14 cellular contexts compared by ENCODE assay signal in the genomic region with DNA sequence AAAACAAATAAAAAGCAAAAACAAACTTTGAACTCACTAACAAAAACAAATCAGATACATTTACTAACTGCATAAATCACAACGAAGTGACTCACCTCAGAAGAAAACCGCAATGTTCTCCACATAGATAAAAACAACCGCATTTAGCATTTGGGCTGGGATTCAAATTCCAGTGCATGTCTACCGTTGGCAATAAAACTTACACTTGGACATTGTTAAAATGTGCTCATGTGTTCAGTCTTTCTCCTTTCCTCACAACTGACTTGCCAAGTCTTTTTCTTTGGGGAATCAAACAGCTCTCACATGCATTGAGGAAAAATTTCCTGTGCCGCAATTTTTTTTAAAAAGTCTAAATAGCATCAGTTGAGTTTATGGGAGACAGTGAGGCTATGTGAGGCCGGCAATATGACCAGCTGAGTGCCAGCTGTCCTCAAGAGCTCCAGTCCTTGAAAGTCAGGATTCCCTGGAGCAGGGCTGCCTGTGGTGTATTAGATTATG.
DNase-seq lines count a peak whose midpoint lies in the region; ATAC-seq, FAIRE-seq and TF ChIP-seq lines count a peak whose summit lies in the region.
"Had no signal": no experiment of that assay in that cellular context is flagged by ENCODE, and none has a peak within 500 bp of the region (broad histone marks: within the 10 kb centered on the region; RNA-seq: fewer than 3 reads in every experiment).

No MANE protein-coding gene starts in this region.

- H3K4me1 ChIP-seq in breast epithelium (peaks cover 0 to 4% of the 10 kb centered on the region in 2 donors), K562 (replicated peaks in 1 of 2; ENCODE audit: control insufficient read depth in 2 of 2, insufficient read depth in 2 of 2, low read length in 2 of 2) (no peaks in the 10 kb centered on the region)

- TF ChIP-seq EP300 in K562 (IDR thresholded peaks at IDR 0.05; ENCODE audit: low read length) = no peak

- H3K4me3 ChIP-seq in breast epithelium = no peak overlapping the region
- no peak overlapping the region for H3K4me3 ChIP-seq in K562
- no peak overlapping the region for H3K4me3 ChIP-seq in kidney epithelial cell (ENCODE audit: low read depth, low read length)

- POLR2A ChIA-PET in MCF 10A (lab: Yijun Ruan, JAX) (interaction anchor here (0.5 to 1.7 kb wide), 5 partner anchors 17 to 306 kb away, joined by 3 to 5 read pairs (median 4); a partner anchor contains a TSS), K562 (lab: Yijun Ruan, JAX) (interaction anchor here (0.6 to 1.3 kb wide), 2 partner anchors 9 to 166 kb away, joined by 3 to 4 read pairs; no protein-coding TSS in a partner anchor)

- TF ChIP-seq CTCF in MCF 10A (IDR thresholded peaks at IDR 0.05; ENCODE audit: unreplicated experiment) (no peak), breast epithelium (IDR thresholded peaks at IDR 0.05) (no peak), K562 (IDR thresholded peaks at IDR 0.05 in 2 of 3, conservative IDR thresholded peaks at IDR 0.05 in 1 of 3; ENCODE audit: insufficient read depth in 2 of 3, low read depth in 1 of 3, low read length in 3 of 3) (no peak), kidney epithelial cell (IDR thresholded peaks at IDR 0.05; ENCODE audit: insufficient read depth, low read length, poor library complexity, severe bottlenecking) (no peak)

- H4K20me1 ChIP-seq in K562 (replicated peaks; ENCODE audit: control insufficient read depth, insufficient read depth, low read length) = no peaks in the 10 kb centered on the region

- in situ Hi-C loops in K562 (cut with MboI) = no loop called here

- H3K27ac ChIP-seq in breast epithelium (peak overlapping the region in 1 of 2 donors; percentile 13), K562 (ENCODE audit: extremely low read depth, low read depth, low read length) (no peak overlapping the region)

- ATAC-seq in K562 = no peak
- no peak for ATAC-seq in HG03460 (IDR thresholded peaks at IDR 0.05; ENCODE audit: unreplicated experiment)
- ATAC-seq: activated CD8-positive, alpha-beta memory T cell treated with anti-CD3 and anti-CD28 coated beads, Interleukin-2, amount 10 ng/mL, durations not matched to agents 7 days and 5 days had no signal

- peak overlapping the region; percentile 78 for H3K27ac Mint-ChIP-seq in MCF 10A (ENCODE audit: low read depth, unreplicated experiment)
- H3K27ac Mint-ChIP-seq: activated CD8-positive, alpha-beta memory T cell treated with anti-CD3 and anti-CD28 coated beads, Interleukin-2, amount 10 ng/mL, durations not matched to agents 7 days and 5 days; IgD-negative memory B cell; naive B cell had no signal

- no peaks in the 10 kb centered on the region for H3K36me3 Mint-ChIP-seq in MCF 10A (ENCODE audit: insufficient read depth, unreplicated experiment)
- H3K36me3 Mint-ChIP-seq: activated CD8-positive, alpha-beta memory T cell treated with anti-CD3 and anti-CD28 coated beads, Interleukin-2, amount 10 ng/mL, durations not matched to agents 7 days and 5 days; IgD-negative memory B cell; naive B cell had no signal

- H3K79me2 ChIP-seq in K562 (ENCODE audit: control insufficient read depth, insufficient read depth, low read length) = no peaks in the 10 kb centered on the region

- no peak for FAIRE-seq in K562 (lab: Jason Lieb, UNC)
- peak; percentile 69 for FAIRE-seq in urothelium cell line (lab: Jason Lieb, UNC)

- no peaks in the 10 kb centered on the region for H3K36me3 ChIP-seq in breast epithelium
- no peaks in the 10 kb centered on the region for H3K36me3 ChIP-seq in K562 (ENCODE audit: control insufficient read depth, insufficient read depth, low read length)
- no peaks in the 10 kb centered on the region for H3K36me3 ChIP-seq in kidney epithelial cell (ENCODE audit: control insufficient read depth, insufficient read depth, low read length)

- intact Hi-C loops in MCF 10A (cut with micrococcal nuclease) = no loop called here
- intact Hi-C loops in breast epithelium (cut with DNase I; ENCODE audit: low total_unique reads) = no loop called here
- intact Hi-C loops in K562 (cut with micrococcal nuclease) = no loop called here

- H3K4me3 Mint-ChIP-seq in MCF 10A (ENCODE audit: unreplicated experiment) = peak overlapping the region; percentile 21
- H3K4me3 Mint-ChIP-seq: activated CD8-positive, alpha-beta memory T cell treated with anti-CD3 and anti-CD28 coated beads, Interleukin-2, amount 10 ng/mL, durations not matched to agents 7 days and 5 days; IgD-negative memory B cell; naive B cell had no signal

- BruUV-seq in MCF 10A (replicated peaks; lab: Mats Ljungman, UMichigan) (no TSS peak), K562 (replicated peaks; lab: Mats Ljungman, UMichigan) (no TSS peak)

- no peak for TF ChIP-seq RAD21 in K562 (CRISPR knock-in tag; conservative IDR thresholded peaks at IDR 0.05 in 1 of 2, IDR thresholded peaks at IDR 0.05 in 1 of 2)

- peaks cover 15% of the 10 kb centered on the region for H3K4me1 Mint-ChIP-seq in MCF 10A (ENCODE audit: insufficient read depth, unreplicated experiment)
- H3K4me1 Mint-ChIP-seq: activated CD8-positive, alpha-beta memory T cell treated with anti-CD3 and anti-CD28 coated beads, Interleukin-2, amount 10 ng/mL, durations not matched to agents 7 days and 5 days; IgD-negative memory B cell; naive B cell had no signal

- DNase-seq in MCF 10A (ENCODE audit: unreplicated experiment) = peak; percentile 86
- DNase-seq in breast epithelium (ENCODE audit: low spot score in 2 of 2) = no peak
- DNase-seq in K562 (ENCODE audit: extremely low read depth in 1 of 4, low spot score in 3 of 4) = no peak
- peak; percentile 39 for DNase-seq in kidney epithelial cell (ENCODE audit: low read depth)
- peak; percentile 73 for DNase-seq in urothelium cell line (ENCODE audit: low spot score)
- DNase-seq in SIG-M5 treated with dmso at 0.1 percent for 504 hours (lab: John Stamatoyannopoulos, UW; ENCODE audit: unreplicated experiment) = no peak
- no peak for DNase-seq in NCI-H526 treated with DMSO at 0.1 percent for 48 hours (lab: John Stamatoyannopoulos, UW)
- DNase-seq: activated CD8-positive, alpha-beta memory T cell treated with anti-CD3 and anti-CD28 coated beads, Interleukin-2, amount 10 ng/mL, durations not matched to agents 7 days and 5 days; naive B cell; NCI-H345; stimulated activated CD4-positive, alpha-beta T cell treated with anti-CD3 and anti-CD28 coated beads, Interleukin-4, amount 100 ng/mL, for 1 hour; T-helper 1 cell had no signal

- H3K9ac ChIP-seq in K562 (ENCODE audit: insufficient read depth in 1 of 2, low read depth in 2 of 2, low read length in 2 of 2) = no peak overlapping the region

- H3K27me3 ChIP-seq in breast epithelium (no peaks in the 10 kb centered on the region), K562 (ENCODE audit: control insufficient read depth in 2 of 2, insufficient read depth in 2 of 2, low read length in 2 of 2) (no peaks in the 10 kb centered on the region; a peak in 1 of 5 replicates), kidney epithelial cell (ENCODE audit: control insufficient read depth, insufficient read depth, low read length) (no peaks in the 10 kb centered on the region)

- H3K4me2 ChIP-seq in K562 (ENCODE audit: insufficient read depth, low read length) = no peak overlapping the region

- CTCF ChIA-PET in MCF 10A (lab: Yijun Ruan, JAX) = interaction anchor here (0.6 to 1.4 kb wide), 4 partner anchors 14 to 918 kb away, joined by 3 to 7 read pairs (median 4); no protein-coding TSS in a partner anchor
- CTCF ChIA-PET in K562 (lab: Yijun Ruan, JAX; ENCODE audit: low intra/inter-chr PET ratio) = interaction anchor here (0.6 kb wide), 1 partner anchor 1673 kb away, joined by 3 read pairs; no protein-coding TSS in a partner anchor

- 0% methylated on average over 6 of the region's 6 CpGs for whole genome bisulfite sequencing in K562 (ENCODE audit: insufficient coverage, low coverage, missing lambda C conversion rate)

- no peak for TF ChIP-seq POLR2A in breast epithelium (IDR thresholded peaks at IDR 0.05)
- no peak for TF ChIP-seq POLR2A in K562 (conservative IDR thresholded peaks at IDR 0.05)

- H2AFZ ChIP-seq in K562 (ENCODE audit: low read depth, low read length) = no peak overlapping the region

- H3K9me3 ChIP-seq in breast epithelium (no peaks in the 10 kb centered on the region), K562 (replicated peaks; ENCODE audit: control insufficient read depth, insufficient read depth, low read depth, low read length) (no peaks in the 10 kb centered on the region)

- no peaks in the 10 kb centered on the region for H3K9me1 ChIP-seq in K562 (ENCODE audit: control insufficient read depth, insufficient read depth, low read length)

- no peaks in the 10 kb centered on the region for H3K9me3 Mint-ChIP-seq in MCF 10A (ENCODE audit: unreplicated experiment)
- H3K9me3 Mint-ChIP-seq: naive B cell had no signal

- H3K27me3 Mint-ChIP-seq in MCF 10A (ENCODE audit: insufficient read depth, unreplicated experiment) = peaks cover 11% of the 10 kb centered on the region
- H3K27me3 Mint-ChIP-seq: activated CD8-positive, alpha-beta memory T cell treated with anti-CD3 and anti-CD28 coated beads, Interleukin-2, amount 10 ng/mL, durations not matched to agents 7 days and 5 days; IgD-negative memory B cell; naive B cell had no signal

TF ChIP-seq in K562, 482 proteins besides CTCF, POLR2A, EP300 and RAD21 (continues in another document):
- TF ChIP-seq KDM1A (IDR thresholded peaks at IDR 0.05) (peak; percentile 90 to 91), ZBTB1 (CRISPR knock-in tag; IDR thresholded peaks at IDR 0.05; ENCODE audit: borderline replicate concordance, low read depth) (no peak), HDAC1 (IDR thresholded peaks at IDR 0.05) (peak in 1 of 2 experiments; percentile 68; a peak in 2 of 4 replicates), RCOR1 (IDR thresholded peaks at IDR 0.05; ENCODE audit: borderline replicate concordance in 1 of 2, low read depth in 2 of 2, low read length in 2 of 2) (peak in 1 of 2 experiments; percentile 37; a peak in 1 of 4 replicates), PHF20 (IDR thresholded peaks at IDR 0.05; ENCODE audit: partially characterized antibody) (no peak), TEAD2 (tag; IDR thresholded peaks at IDR 0.05) (no peak)
- TF ChIP-seq, protein P1, sequence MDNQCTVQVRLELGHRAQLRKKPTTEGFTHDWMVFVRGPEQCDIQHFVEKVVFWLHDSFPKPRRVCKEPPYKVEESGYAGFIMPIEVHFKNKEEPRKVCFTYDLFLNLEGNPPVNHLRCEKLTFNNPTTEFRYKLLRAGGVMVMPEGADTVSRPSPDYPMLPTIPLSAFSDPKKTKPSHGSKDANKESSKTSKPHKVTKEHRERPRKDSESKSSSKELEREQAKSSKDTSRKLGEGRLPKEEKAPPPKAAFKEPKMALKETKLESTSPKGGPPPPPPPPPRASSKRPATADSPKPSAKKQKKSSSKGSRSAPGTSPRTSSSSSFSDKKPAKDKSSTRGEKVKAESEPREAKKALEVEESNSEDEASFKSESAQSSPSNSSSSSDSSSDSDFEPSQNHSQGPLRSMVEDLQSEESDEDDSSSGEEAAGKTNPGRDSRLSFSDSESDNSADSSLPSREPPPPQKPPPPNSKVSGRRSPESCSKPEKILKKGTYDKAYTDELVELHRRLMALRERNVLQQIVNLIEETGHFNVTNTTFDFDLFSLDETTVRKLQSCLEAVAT (IDR thresholded peaks at IDR 0.05) = 0 out of 4 replicates have a peak, but pooled peaks of 1 of the 2 experiments have one; percentile 36

Comparison
In these comparisons a context has a peak if more than half of its experiments do, and no peak if none do; other contexts are left out.
1. DNase-seq: peak in MCF 10A (single experiment), kidney epithelial cell (single experiment) and urothelium cell line (single experiment); none in breast epithelium (0 of 2), K562 (0 of 4), SIG-M5 treated with dmso at 0.1 percent for 504 hours (single experiment) and NCI-H526 treated with DMSO at 0.1 percent for 48 hours (single experiment).